Comparison of ENCODE assay signal across 21 cellular contexts in genomic region chr17:69062860-69063621, GRCh38. TPM values are rescaled to one million over a fixed set of nuclear protein-coding genes. Genes with fewer than 3 reads are reported as not detected.
DNase-seq lines count a peak whose midpoint lies in the region; TF ChIP-seq lines count a peak whose summit lies in the region.
"Had no signal": no experiment of that assay in that cellular context is flagged by ENCODE, and none has a peak within 500 bp of the region (broad histone marks: within the 10 kb centered on the region; RNA-seq: fewer than 3 reads in every experiment).

No MANE protein-coding gene starts in this region.

- H3K9me3 Mint-ChIP-seq in CD14-positive monocyte: peaks cover 0 to 11% (median 5%) of the 10 kb centered on the region in 7 donors
- no peaks in the 10 kb centered on the region for H3K9me3 Mint-ChIP-seq in activated CD4-positive, alpha-beta T cell treated with anti-CD3 and anti-CD28 coated beads, Interleukin-2, amount 10 ng/mL, durations not matched to agents 24 days and 14 days
- H3K9me3 Mint-ChIP-seq in activated T-cell treated with anti-CD3 and anti-CD28 coated beads, Interleukin-2, amount 50 U/mL, for 24 hours: peaks cover 3% of the 10 kb centered on the region

- no peaks in the 10 kb centered on the region for H3K9me3 ChIP-seq in adipocyte (ENCODE audit: control insufficient read depth, low read length)
- no peaks in the 10 kb centered on the region for H3K9me3 ChIP-seq in osteoblast (ENCODE audit: low read depth, low read length)
- H3K9me3 ChIP-seq: MG63 had no signal

- DNase-seq in CD14-positive monocyte (ENCODE audit: low spot score) (no peak), adipocyte (ENCODE audit: low read depth) (no peak), fibroblast of villous mesenchyme (ENCODE audit: low read depth) (peak; percentile 40), osteoblast (ENCODE audit: insufficient read length, low spot score, missing footprints) (peak; percentile 6), NCI-H510A treated with DMSO at 0.1 percent for 48 hours (lab: John Stamatoyannopoulos, UW) (no peak)
- no peak for DNase-seq in activated CD4-positive, alpha-beta T cell treated with anti-CD3 and anti-CD28 coated beads, Interleukin-2, amount 10 ng/mL, durations not matched to agents 24 days and 14 days
- no peak for DNase-seq in activated T-cell treated with anti-CD3 and anti-CD28 coated beads, Interleukin-2, amount 50 U/mL, for 24 hours
- DNase-seq: C1 segment of cervical spinal cord, DND-41, HFFc6, IMR-90, Kasumi-1, MG63, NCI-H1092, NCI-H146, NCI-H2029 treated with DMSO at 0.1 percent for 48 hours, NCI-H2171 treated with DMSO at 0.1 percent for 48 hours, NCI-H446 had no signal

- H3K27ac ChIP-seq in osteoblast (ENCODE audit: low read depth, low read length): no peak overlapping the region
- H3K27ac ChIP-seq: HL-60 had no signal

- no peaks in the 10 kb centered on the region for H3K27me3 Mint-ChIP-seq in CD14-positive monocyte (ENCODE audit: low read depth in 3 of 3)
- H3K27me3 Mint-ChIP-seq in activated CD4-positive, alpha-beta T cell treated with anti-CD3 and anti-CD28 coated beads, Interleukin-2, amount 10 ng/mL, durations not matched to agents 24 days and 14 days: peaks cover 13% of the 10 kb centered on the region
- H3K27me3 Mint-ChIP-seq in activated T-cell treated with anti-CD3 and anti-CD28 coated beads, Interleukin-2, amount 50 U/mL, for 24 hours: peaks cover 3% of the 10 kb centered on the region

- H4K20me1 ChIP-seq in osteoblast (ENCODE audit: insufficient read depth, low read length): no peaks in the 10 kb centered on the region

- intact Hi-C loops in CD14-positive monocyte (cut with micrococcal nuclease): no loop called here
- intact Hi-C loops in activated CD4-positive, alpha-beta T cell treated with anti-CD3 and anti-CD28 coated beads, Interleukin-2, amount 10 ng/mL, durations not matched to agents 24 days and 14 days (cut with micrococcal nuclease): no loop called here

- no peaks in the 10 kb centered on the region for H3K27me3 ChIP-seq in adipocyte (replicated peaks; ENCODE audit: control insufficient read depth, insufficient read depth, low read length)
- H3K27me3 ChIP-seq in osteoblast (ENCODE audit: insufficient read depth, low read length): no peaks in the 10 kb centered on the region

- peaks cover 0 to 3% of the 10 kb centered on the region in 2 donors for H3K36me3 Mint-ChIP-seq in CD14-positive monocyte
- no peaks in the 10 kb centered on the region for H3K36me3 Mint-ChIP-seq in activated CD4-positive, alpha-beta T cell treated with anti-CD3 and anti-CD28 coated beads, Interleukin-2, amount 10 ng/mL, durations not matched to agents 24 days and 14 days (ENCODE audit: low read depth)
- H3K36me3 Mint-ChIP-seq in activated T-cell treated with anti-CD3 and anti-CD28 coated beads, Interleukin-2, amount 50 U/mL, for 24 hours (ENCODE audit: low read depth): no peaks in the 10 kb centered on the region

- no peak overlapping the region for H3K4me3 Mint-ChIP-seq in CD14-positive monocyte
- H3K4me3 Mint-ChIP-seq in activated CD4-positive, alpha-beta T cell treated with anti-CD3 and anti-CD28 coated beads, Interleukin-2, amount 10 ng/mL, durations not matched to agents 24 days and 14 days: no peak overlapping the region
- no peak overlapping the region for H3K4me3 Mint-ChIP-seq in activated T-cell treated with anti-CD3 and anti-CD28 coated beads, Interleukin-2, amount 50 U/mL, for 24 hours
- H3K4me3 Mint-ChIP-seq: HFFc6 had no signal

- no peak overlapping the region for H3K4me2 ChIP-seq in osteoblast (ENCODE audit: insufficient read depth, low read length)

- peak overlapping the region; percentile 3 for H3K9ac ChIP-seq in adipocyte (ENCODE audit: low read length)

- H3K36me3 ChIP-seq in adipocyte (ENCODE audit: control insufficient read depth, insufficient read depth, low read length, severe bottlenecking): peaks cover 5% of the 10 kb centered on the region
- no peaks in the 10 kb centered on the region for H3K36me3 ChIP-seq in osteoblast (ENCODE audit: insufficient read depth, low read length)
- H3K36me3 ChIP-seq: MG63 had no signal

- H3K27ac Mint-ChIP-seq in CD14-positive monocyte: peak overlapping the region in 6 of 7 donors; percentile 43 to 89 (median 70)
- no peak overlapping the region for H3K27ac Mint-ChIP-seq in activated CD4-positive, alpha-beta T cell treated with anti-CD3 and anti-CD28 coated beads, Interleukin-2, amount 10 ng/mL, durations not matched to agents 24 days and 14 days
- H3K27ac Mint-ChIP-seq in activated T-cell treated with anti-CD3 and anti-CD28 coated beads, Interleukin-2, amount 50 U/mL, for 24 hours: no peak overlapping the region
- H3K27ac Mint-ChIP-seq: HFFc6 had no signal

- TF ChIP-seq CTCF in CD14-positive monocyte (IDR thresholded peaks at IDR 0.05): no peak
- no peak for TF ChIP-seq CTCF in fibroblast of villous mesenchyme (IDR thresholded peaks at IDR 0.05; ENCODE audit: insufficient read depth, low read depth, low read length)
- no peak for TF ChIP-seq CTCF in osteoblast (IDR thresholded peaks at IDR 0.05; ENCODE audit: extremely low read depth, low read depth, low read length)

- H3K79me2 ChIP-seq in osteoblast (ENCODE audit: insufficient read depth, low read length): no peaks in the 10 kb centered on the region

- no peak overlapping the region for H3K4me3 ChIP-seq in adipocyte (ENCODE audit: low read length)
- H3K4me3 ChIP-seq in fibroblast of villous mesenchyme (ENCODE audit: low read depth, low read length): no peak overlapping the region
- H3K4me3 ChIP-seq in osteoblast (ENCODE audit: insufficient read depth, low read length): no peak overlapping the region
- H3K4me3 ChIP-seq: MG63 had no signal

- H3K4me1 ChIP-seq in adipocyte (ENCODE audit: control insufficient read depth, insufficient read depth, low read length) (peaks cover 31% of the 10 kb centered on the region), osteoblast (ENCODE audit: insufficient read depth, low read length) (peaks cover 24% of the 10 kb centered on the region)

- peak overlapping the region; percentile 37 for H2AFZ ChIP-seq in osteoblast (ENCODE audit: low read length)

- H3K4me1 Mint-ChIP-seq in CD14-positive monocyte: peaks cover 51% of the 10 kb centered on the region
- H3K4me1 Mint-ChIP-seq in activated CD4-positive, alpha-beta T cell treated with anti-CD3 and anti-CD28 coated beads, Interleukin-2, amount 10 ng/mL, durations not matched to agents 24 days and 14 days: peaks cover 15% of the 10 kb centered on the region
- peaks cover 7% of the 10 kb centered on the region for H3K4me1 Mint-ChIP-seq in activated T-cell treated with anti-CD3 and anti-CD28 coated beads, Interleukin-2, amount 50 U/mL, for 24 hours (ENCODE audit: low read depth)

RNA-seq across cellular contexts. Expression of gene ABCA9, which starts 2.3 kb away (rescaled TPM):
- polyA plus RNA-seq in CD14-positive monocyte: under 1 TPM in 1 of 2 donors, not detected in 1; 0.02 TPM
- total RNA-seq in fibroblast of villous mesenchyme (2.2 and 2.3 TPM in 2 replicates), osteoblast (16.8 and 23.2 TPM in 2 replicates)
- total RNA-seq in activated CD4-positive, alpha-beta T cell treated with anti-CD3 and anti-CD28 coated beads, Interleukin-2, amount 10 ng/mL, durations not matched to agents 24 days and 14 days: 0.07 TPM in 1 of 2 replicates, not detected in the other
- total RNA-seq: G401, HFFc6, HT1080 had no signal
- polyA plus RNA-seq: IMR-90 had no signal

Comparison
In these comparisons a context has a peak if more than half of its experiments do, and no peak if none do; other contexts are left out.
1. DNase-seq: peak in fibroblast of villous mesenchyme (single experiment) and osteoblast (single experiment); none in CD14-positive monocyte (single experiment), adipocyte (single experiment), activated CD4-positive, alpha-beta T cell treated with anti-CD3 and anti-CD28 coated beads, Interleukin-2, amount 10 ng/mL, durations not matched to agents 24 days and 14 days (single experiment), NCI-H510A treated with DMSO at 0.1 percent for 48 hours (single experiment) and activated T-cell treated with anti-CD3 and anti-CD28 coated beads, Interleukin-2, amount 50 U/mL, for 24 hours (single experiment).
2. H3K27ac Mint-ChIP-seq: peak in CD14-positive monocyte (6 of 7); none in activated CD4-positive, alpha-beta T cell treated with anti-CD3 and anti-CD28 coated beads, Interleukin-2, amount 10 ng/mL, durations not matched to agents 24 days and 14 days (single experiment) and activated T-cell treated with anti-CD3 and anti-CD28 coated beads, Interleukin-2, amount 50 U/mL, for 24 hours (single experiment).